9 cellular contexts compared by ENCODE assay signal in genomic region chr1:115829023-115829674, GRCh38. TPM values are rescaled to one million over a fixed set of nuclear protein-coding genes. Genes with fewer than 3 reads are reported as not detected.
DNase-seq lines count a peak whose midpoint lies in the region; ATAC-seq and TF ChIP-seq lines count a peak whose summit lies in the region.
"Had no signal": no experiment of that assay in that cellular context is flagged by ENCODE, and none has a peak within 500 bp of the region (broad histone marks: within the 10 kb centered on the region; RNA-seq: fewer than 3 reads in every experiment).

No MANE protein-coding gene starts in this region.

- H3K27ac Mint-ChIP-seq in T-cell = peak overlapping the region in 1 of 2 donors; percentile 1

- peaks cover 6 to 11% (median 9%) of the 10 kb centered on the region in 3 donors for H3K4me1 Mint-ChIP-seq in T-cell

- H3K4me3 ChIP-seq in fibroblast of pulmonary artery (replicated peaks; ENCODE audit: low read depth, low read length) (peak overlapping the region; percentile 31), osteoblast (ENCODE audit: insufficient read depth, low read length) (peak overlapping the region; percentile 35)
- H3K4me3 ChIP-seq in effector memory CD4-positive, alpha-beta T cell (ENCODE audit: insufficient read depth, low read depth, low read length, poor library complexity, severe bottlenecking) = no peak overlapping the region

- H2AFZ ChIP-seq in osteoblast (ENCODE audit: low read length) = no peak overlapping the region

- no peaks in the 10 kb centered on the region for H3K36me3 ChIP-seq in osteoblast (ENCODE audit: insufficient read depth, low read length)
- no peaks in the 10 kb centered on the region for H3K36me3 ChIP-seq in effector memory CD4-positive, alpha-beta T cell (ENCODE audit: control insufficient read depth, insufficient read depth, low read length)

- no peak overlapping the region for H3K27ac ChIP-seq in osteoblast (ENCODE audit: low read depth, low read length)
- no peak overlapping the region for H3K27ac ChIP-seq in effector memory CD4-positive, alpha-beta T cell (ENCODE audit: insufficient read depth, low read length, poor library complexity, severe bottlenecking)
- H3K27ac ChIP-seq: C4-2B had no signal

- peaks cover 34% of the 10 kb centered on the region for H3K27me3 ChIP-seq in osteoblast (ENCODE audit: insufficient read depth, low read length)
- peaks cover 10% of the 10 kb centered on the region for H3K27me3 ChIP-seq in effector memory CD4-positive, alpha-beta T cell (replicated peaks; ENCODE audit: control insufficient read depth, insufficient read depth, low read length, poor library complexity, severe bottlenecking)

- H3K4me2 ChIP-seq in osteoblast (ENCODE audit: insufficient read depth, low read length) = peak overlapping the region; percentile 73

- DNase-seq in NCI-H82 (lab: John Stamatoyannopoulos, UW) (peak; percentile 11), NCI-H82 treated with DMSO at 0.1 percent for 48 hours (lab: John Stamatoyannopoulos, UW; ENCODE audit: unreplicated experiment) (no peak), T-cell (no peak), fibroblast of pulmonary artery (ENCODE audit: low read depth) (peak; percentile 71), osteoblast (ENCODE audit: insufficient read length, low spot score, missing footprints) (peak; percentile 99), LoVo (ENCODE audit: low spot score) (no peak)
- no peak for DNase-seq in stimulated activated CD8-positive, alpha-beta memory T cell treated with anti-CD3 and anti-CD28 coated beads, Interleukin-4, amount 100 ng/mL, for 48 hours
- DNase-seq in effector memory CD4-positive, alpha-beta T cell = no peak

- no peaks in the 10 kb centered on the region for H3K9me3 Mint-ChIP-seq in T-cell

- H4K20me1 ChIP-seq in osteoblast (ENCODE audit: insufficient read depth, low read length) = no peaks in the 10 kb centered on the region

- POLR2A ChIA-PET in T-cell (lab: Charles Lee) = no interaction called here

- H3K79me2 ChIP-seq in osteoblast (ENCODE audit: insufficient read depth, low read length) = no peaks in the 10 kb centered on the region

- H3K27me3 Mint-ChIP-seq in T-cell = peaks cover 54 to 66% of the 10 kb centered on the region in 2 donors

- CTCF ChIA-PET in T-cell (lab: Charles Lee) = no interaction called here

- peaks cover 10% of the 10 kb centered on the region for H3K4me1 ChIP-seq in osteoblast (ENCODE audit: insufficient read depth, low read length)
- H3K4me1 ChIP-seq in effector memory CD4-positive, alpha-beta T cell (ENCODE audit: control insufficient read depth, insufficient read depth, low read length, poor library complexity, severe bottlenecking) = no peaks in the 10 kb centered on the region

- peak overlapping the region; percentile 29 to 71 (median 61) for H3K4me3 Mint-ChIP-seq in T-cell

- TF ChIP-seq CTCF in fibroblast of pulmonary artery (IDR thresholded peaks at IDR 0.05; ENCODE audit: low read length, missing control alignments) (no peak), osteoblast (IDR thresholded peaks at IDR 0.05; ENCODE audit: extremely low read depth, low read depth, low read length) (no peak)

- H3K9me3 ChIP-seq in osteoblast (ENCODE audit: low read depth, low read length) = no peaks in the 10 kb centered on the region
- no peaks in the 10 kb centered on the region for H3K9me3 ChIP-seq in effector memory CD4-positive, alpha-beta T cell (ENCODE audit: control insufficient read depth, low read length)

- H3K36me3 Mint-ChIP-seq in T-cell = no peaks in the 10 kb centered on the region

- ATAC-seq in T-cell (replicated peaks in 1 of 4) = no peak

RNA-seq across cellular contexts. Expression of gene NHLH2, which starts 11.8 kb away (rescaled TPM):
- total RNA-seq in T-cell (not detected), osteoblast (not detected in 2 replicates)

Comparison
In these comparisons a context has a peak if more than half of its experiments do, and no peak if none do; other contexts are left out.
1. DNase-seq: peak in NCI-H82 (single experiment), fibroblast of pulmonary artery (single experiment) and osteoblast (single experiment); none in NCI-H82 treated with DMSO at 0.1 percent for 48 hours (single experiment), T-cell (0 of 34), LoVo (single experiment), stimulated activated CD8-positive, alpha-beta memory T cell treated with anti-CD3 and anti-CD28 coated beads, Interleukin-4, amount 100 ng/mL, for 48 hours (single experiment) and effector memory CD4-positive, alpha-beta T cell (0 of 3).